Comparison of ENCODE assay signal across 11 cellular contexts in the genomic region with DNA sequence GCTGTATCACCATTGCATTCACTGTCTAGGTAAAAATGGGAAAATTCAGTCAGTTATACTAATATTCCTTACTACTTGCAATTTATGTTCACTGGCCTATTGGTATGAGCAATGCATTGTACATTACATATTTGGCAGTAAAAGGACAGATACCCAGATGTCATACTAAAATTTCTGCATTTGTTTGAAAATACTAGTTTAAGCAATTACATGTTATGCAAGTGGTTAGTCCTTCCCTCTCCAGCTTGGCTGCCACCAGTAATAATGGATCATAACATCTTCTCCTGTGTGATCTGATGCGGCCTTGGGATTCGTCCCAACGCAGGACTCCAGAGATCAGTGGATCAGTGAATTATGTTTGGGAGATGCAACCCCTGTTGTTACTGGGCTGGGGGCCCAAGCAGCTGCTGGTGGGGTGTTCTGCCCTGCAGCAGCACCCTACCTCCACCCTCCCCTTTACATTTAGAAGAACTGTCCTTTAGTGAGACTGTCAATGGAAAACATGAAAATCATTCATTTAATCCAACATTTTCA. TPM values are rescaled to one million over a fixed set of nuclear protein-coding genes. Genes with fewer than 3 reads are reported as not detected.
DNase-seq lines count a peak whose midpoint lies in the region; ATAC-seq and TF ChIP-seq lines count a peak whose summit lies in the region.
"Had no signal": no experiment of that assay in that cellular context is flagged by ENCODE, and none has a peak within 500 bp of the region (broad histone marks: within the 10 kb centered on the region; RNA-seq: fewer than 3 reads in every experiment).

No MANE protein-coding gene starts in this region.

- H3K9me3 Mint-ChIP-seq in activated B cell treated with CpG ODN at 0.5 μM for 24 hours: peaks cover 4% of the 10 kb centered on the region
- H3K9me3 Mint-ChIP-seq: activated naive CD4-positive, alpha-beta T cell treated with anti-CD3 and anti-CD28 coated beads, Interleukin-2, amount 50 U/mL, for 24 hours had no signal

- peaks cover 15% of the 10 kb centered on the region for H3K4me1 ChIP-seq in ovary (ENCODE audit: insufficient read depth)
- H3K4me1 ChIP-seq in urinary bladder (ENCODE audit: insufficient read depth): peaks cover 2% of the 10 kb centered on the region

- CTCF ChIA-PET in activated B cell treated with CpG ODN at 0.5 μM for 24 hours (lab: Charles Lee): no interaction called here

- no peak for TF ChIP-seq POLR2A in ovary (IDR thresholded peaks at IDR 0.05)

- TF ChIP-seq EP300 in ovary (IDR thresholded peaks at IDR 0.05): no peak

- H3K4me1 Mint-ChIP-seq in activated B cell treated with CpG ODN at 0.5 μM for 24 hours: peaks cover 64% of the 10 kb centered on the region
- H3K4me1 Mint-ChIP-seq: activated naive CD4-positive, alpha-beta T cell treated with anti-CD3 and anti-CD28 coated beads, Interleukin-2, amount 50 U/mL, for 24 hours; T-helper 17 cell had no signal

- 22 to 38% (median 24%) methylated on average over 3 of the region's 3 CpGs for WGBS in ovary, 3 donors
- WGBS in urinary bladder: 78% methylated on average over 3 of the region's 3 CpGs

- no peak overlapping the region for H3K4me3 ChIP-seq in ovary
- H3K4me3 ChIP-seq in urinary bladder (ENCODE audit: low read depth, low read length): no peak overlapping the region

- no peak for DNase-seq in activated B cell treated with CpG ODN at 0.5 μM for 24 hours
- DNase-seq in Right ventricle myocardium superior: peak; percentile 63
- DNase-seq in ovary: peak in 3 of 5 donors; percentile 22 to 50 (median 43)
- no peak for DNase-seq in cerebellum (ENCODE audit: low spot score)
- DNase-seq in SIG-M5 (lab: John Stamatoyannopoulos, UW): no peak
- DNase-seq: activated CD8-positive, alpha-beta T cell treated with anti-CD3 and anti-CD28 coated beads for 36 hours; NCI-H1048; T-helper 17 cell had no signal

- no peak for ATAC-seq in activated B cell treated with CpG ODN at 0.5 μM for 24 hours (ENCODE audit: low read depth)
- ATAC-seq in Right ventricle myocardium superior (ENCODE audit: poor library complexity): peak; percentile 7
- ATAC-seq in GM18498 (IDR thresholded peaks at IDR 0.05; ENCODE audit: unreplicated experiment): no peak
- ATAC-seq: activated CD8-positive, alpha-beta T cell treated with anti-CD3 and anti-CD28 coated beads for 36 hours had no signal

- peak overlapping the region; percentile 1 to 74 for H3K27ac ChIP-seq in ovary
- H3K27ac ChIP-seq in urinary bladder (ENCODE audit: low read depth): peak overlapping the region; percentile 56

- no peaks in the 10 kb centered on the region for H3K36me3 Mint-ChIP-seq in activated B cell treated with CpG ODN at 0.5 μM for 24 hours (ENCODE audit: low read depth)
- H3K36me3 Mint-ChIP-seq: activated naive CD4-positive, alpha-beta T cell treated with anti-CD3 and anti-CD28 coated beads, Interleukin-2, amount 50 U/mL, for 24 hours had no signal

- no peak for TF ChIP-seq CTCF in activated B cell treated with CpG ODN at 0.5 μM for 24 hours (IDR thresholded peaks at IDR 0.05)
- no peak for TF ChIP-seq CTCF in ovary (IDR thresholded peaks at IDR 0.05)

- H3K27me3 Mint-ChIP-seq in activated B cell treated with CpG ODN at 0.5 μM for 24 hours: no peaks in the 10 kb centered on the region
- H3K27me3 Mint-ChIP-seq: T-helper 17 cell had no signal

- H3K27ac Mint-ChIP-seq in activated B cell treated with CpG ODN at 0.5 μM for 24 hours: peak overlapping the region; percentile 79
- H3K27ac Mint-ChIP-seq: activated CD8-positive, alpha-beta T cell treated with anti-CD3 and anti-CD28 coated beads for 36 hours; activated naive CD4-positive, alpha-beta T cell treated with anti-CD3 and anti-CD28 coated beads, Interleukin-2, amount 50 U/mL, for 24 hours; T-helper 17 cell had no signal

- H3K36me3 ChIP-seq in ovary: no peaks in the 10 kb centered on the region
- no peaks in the 10 kb centered on the region for H3K36me3 ChIP-seq in urinary bladder (ENCODE audit: insufficient read depth)

- H3K9me3 ChIP-seq in ovary: no peaks in the 10 kb centered on the region

- H3K4me3 Mint-ChIP-seq in activated B cell treated with CpG ODN at 0.5 μM for 24 hours: no peak overlapping the region
- H3K4me3 Mint-ChIP-seq: activated CD8-positive, alpha-beta T cell treated with anti-CD3 and anti-CD28 coated beads for 36 hours; activated naive CD4-positive, alpha-beta T cell treated with anti-CD3 and anti-CD28 coated beads, Interleukin-2, amount 50 U/mL, for 24 hours; T-helper 17 cell had no signal

- POLR2A ChIA-PET in activated B cell treated with CpG ODN at 0.5 μM for 24 hours (lab: Charles Lee): no interaction called here

- intact Hi-C loops in activated B cell treated with CpG ODN at 0.5 μM for 24 hours (cut with micrococcal nuclease) (loop anchor here (1.0 to 10.0 kb wide), 5 partner anchors 11 to 1095 kb away; partner anchors contain the start of genes PDK4 and SGCE), Right ventricle myocardium superior (cut with DNase I) (loop anchor here (2.0 kb wide), 1 partner anchor 21 kb away; no protein-coding TSS in a partner anchor), ovary (cut with DNase I) (no loop called here)

- no peaks in the 10 kb centered on the region for H3K27me3 ChIP-seq in ovary

RNA-seq across cellular contexts. Expression of gene PDK4, which starts 11.2 kb away (rescaled TPM):
- 0.44 and 0.53 TPM in 2 replicates for total RNA-seq in activated B cell treated with CpG ODN at 0.5 μM for 24 hours
- 374 TPM for total RNA-seq in Right ventricle myocardium superior
- 100 to 1,000 TPM in 4 of 7 donors, 10 to 100 TPM in 3; 45.9 to 718 (median 185) TPM for total RNA-seq in ovary
- 100 to 1,000 TPM; 156 to 204 TPM for polyA plus RNA-seq in ovary
- 16.4 TPM for total RNA-seq in urinary bladder
- 183 TPM for polyA plus RNA-seq in urinary bladder
- 7.6 TPM for total RNA-seq in cerebellum
- total RNA-seq: activated CD8-positive, alpha-beta T cell treated with anti-CD3 and anti-CD28 coated beads for 36 hours had no signal

Comparison
In these comparisons a context has a peak if more than half of its experiments do, and no peak if none do; other contexts are left out.
1. DNase-seq: peak in Right ventricle myocardium superior (single experiment) and ovary (3 of 5); none in activated B cell treated with CpG ODN at 0.5 μM for 24 hours (single experiment), cerebellum (single experiment) and SIG-M5 (single experiment).
2. intact Hi-C loops: an anchor here in activated B cell treated with CpG ODN at 0.5 μM for 24 hours (1.0 to 10.0 kb wide) and Right ventricle myocardium superior (2.0 kb wide); none called in ovary.